Comparison of ENCODE assay signal across 20 cellular contexts in genomic region chr19:30202060-30202600, GRCh38.
"Had no signal": no experiment of that assay in that cellular context is flagged by ENCODE, and none has a peak within 500 bp of the region (broad histone marks: within the 10 kb centered on the region; RNA-seq: fewer than 3 reads in every experiment).

No MANE protein-coding gene starts in this region.

- ATAC-seq: heart left ventricle; left colon; left ventricle myocardium superior; stimulated activated naive B cell treated with anti-CD40 and anti-IgM and Interleukin-4, amounts not matched to agents 10 μg/mL and 1 μg/mL and 100 μg/mL, for 72 hours had no signal

- H3K4me3 Mint-ChIP-seq: nephron; stimulated activated naive B cell treated with anti-CD40 and anti-IgM and Interleukin-4, amounts not matched to agents 10 μg/mL and 1 μg/mL and 100 μg/mL, for 72 hours had no signal

- H3K36me3 Mint-ChIP-seq: stimulated activated naive B cell treated with anti-CD40 and anti-IgM and Interleukin-4, amounts not matched to agents 10 μg/mL and 1 μg/mL and 100 μg/mL, for 72 hours had no signal

- H3K4me1 Mint-ChIP-seq: nephron; stimulated activated naive B cell treated with anti-CD40 and anti-IgM and Interleukin-4, amounts not matched to agents 10 μg/mL and 1 μg/mL and 100 μg/mL, for 72 hours had no signal

- H3K27ac Mint-ChIP-seq: nephron; stimulated activated naive B cell treated with anti-CD40 and anti-IgM and Interleukin-4, amounts not matched to agents 10 μg/mL and 1 μg/mL and 100 μg/mL, for 72 hours had no signal

- DNase-seq: dermis blood vessel endothelial cell; effector CD4-positive, alpha-beta T cell; heart left ventricle; hippocampal formation; left colon; left ventricle myocardium superior; mesenchymal stem cell; midbrain; posterior cingulate gyrus; sigmoid colon; stimulated activated CD4-positive, alpha-beta T cell treated with anti-CD3 and anti-CD28 coated beads, Interleukin-2, amount 100 ng/mL, for 24 hours; stimulated activated CD4-positive, alpha-beta T cell treated with anti-CD3 and anti-CD28 coated beads, Interleukin-4, amount 100 ng/mL, for 4 hours; stimulated activated naive B cell treated with anti-CD40 and anti-IgM and Interleukin-4, amounts not matched to agents 10 μg/mL and 1 μg/mL and 100 μg/mL, for 72 hours; stomach; substantia nigra; transverse colon had no signal

- H3K4me3 ChIP-seq: heart left ventricle, lung, sigmoid colon, skin epidermis, stomach, thoracic aorta, transverse colon had no signal

- H3K27ac ChIP-seq: heart left ventricle, sigmoid colon, skin epidermis, stomach, thoracic aorta, transverse colon had no signal
